In genomic region chr6:166382500-166382932, GRCh38 we compare ENCODE assay signal across 8 cellular contexts. TPM values are rescaled to one million over a fixed set of nuclear protein-coding genes. Genes with fewer than 3 reads are reported as not detected.
DNase-seq lines count a peak whose midpoint lies in the region; ATAC-seq, FAIRE-seq and TF ChIP-seq lines count a peak whose summit lies in the region.

No MANE protein-coding gene starts in this region.

- peak overlapping the region; percentile 82 for H3K27ac ChIP-seq in CD8-positive, alpha-beta memory T cell (ENCODE audit: low read depth, low read length)
- peak overlapping the region; percentile 89 to 92 for H3K27ac ChIP-seq in prostate gland

- DNase-seq in CD8-positive, alpha-beta memory T cell: no peak
- DNase-seq in H54 (ENCODE audit: insufficient read length, low spot score) (no peak), fibroblast of pulmonary artery (ENCODE audit: low read depth) (no peak), prostate gland (ENCODE audit: low spot score) (no peak), GOT3 (lab: John Stamatoyannopoulos, UW) (no peak), AG08395 (ENCODE audit: low spot score) (no peak), NOMO-1 treated with dmso at 0.1 percent for 144 hours (lab: John Stamatoyannopoulos, UW; ENCODE audit: unreplicated experiment) (no peak)

- POLR2A ChIA-PET in CD8-positive, alpha-beta memory T cell (lab: Charles Lee): no interaction called here

- intact Hi-C loops in prostate gland (cut with DNase I): loop anchor here (5.0 kb wide), 2 partner anchors 40 to 245 kb away; partner anchors contain the start of genes RPS6KA2 and SFT2D1

- peak overlapping the region; percentile 90 to 98 (median 94) for H3K4me3 Mint-ChIP-seq in CD8-positive, alpha-beta memory T cell

- no peaks in the 10 kb centered on the region for H3K27me3 ChIP-seq in CD8-positive, alpha-beta memory T cell (ENCODE audit: insufficient read depth, low read length, poor library complexity, severe bottlenecking)
- no peaks in the 10 kb centered on the region for H3K27me3 ChIP-seq in prostate gland (replicated peaks; ENCODE audit: insufficient read depth)

- FAIRE-seq in H54 (lab: Jason Lieb, UNC): no peak

- peaks cover 0 to 3% of the 10 kb centered on the region in 2 donors for H3K27me3 Mint-ChIP-seq in CD8-positive, alpha-beta memory T cell

- TF ChIP-seq CTCF in fibroblast of pulmonary artery (IDR thresholded peaks at IDR 0.05; ENCODE audit: low read length, missing control alignments): no peak
- TF ChIP-seq CTCF in prostate gland (IDR thresholded peaks at IDR 0.05): no peak

- peak; percentile 30 for ATAC-seq in SK-N-SH treated with all-trans-retinoic acid at 6 μM for 48 hours

- H3K9me3 Mint-ChIP-seq in CD8-positive, alpha-beta memory T cell: no peaks in the 10 kb centered on the region

- WGBS in prostate gland: 0% methylated on average over 8 of the region's 46 CpGs

- TF ChIP-seq POLR2A in H54 (IDR thresholded peaks at IDR 0.05; ENCODE audit: low read depth, low read length): peak; percentile 62
- no peak for TF ChIP-seq POLR2A in prostate gland (IDR thresholded peaks at IDR 0.05)

- H3K4me1 ChIP-seq in CD8-positive, alpha-beta memory T cell (ENCODE audit: insufficient read depth, low read length): peaks cover 6% of the 10 kb centered on the region
- no peaks in the 10 kb centered on the region for H3K4me1 ChIP-seq in prostate gland (replicated peaks)

- peaks cover 12 to 19% (median 19%) of the 10 kb centered on the region in 3 donors for H3K4me1 Mint-ChIP-seq in CD8-positive, alpha-beta memory T cell

- H3K27ac Mint-ChIP-seq in CD8-positive, alpha-beta memory T cell: peak overlapping the region in 6 of 8 donors; percentile 29 to 97 (median 88)

- H3K36me3 ChIP-seq in CD8-positive, alpha-beta memory T cell (ENCODE audit: insufficient read depth, low read length): no peaks in the 10 kb centered on the region
- no peaks in the 10 kb centered on the region for H3K36me3 ChIP-seq in prostate gland

- CTCF ChIA-PET in CD8-positive, alpha-beta memory T cell (lab: Charles Lee): interaction anchor here (1.1 kb wide), 1 partner anchor 101 kb away, joined by 5 read pairs; no protein-coding TSS in a partner anchor

- H3K4me3 ChIP-seq in CD8-positive, alpha-beta memory T cell (ENCODE audit: low read length): peak overlapping the region; percentile 77
- H3K4me3 ChIP-seq in fibroblast of pulmonary artery (replicated peaks; ENCODE audit: low read depth, low read length) (peak overlapping the region; percentile 78), prostate gland (peak overlapping the region; percentile 82 to 86)

- H3K9me3 ChIP-seq in CD8-positive, alpha-beta memory T cell (ENCODE audit: low read length): no peaks in the 10 kb centered on the region
- no peaks in the 10 kb centered on the region for H3K9me3 ChIP-seq in prostate gland

- H3K36me3 Mint-ChIP-seq in CD8-positive, alpha-beta memory T cell: peaks cover 0 to 12% (median 0%) of the 10 kb centered on the region in 3 donors

TF ChIP-seq in SK-N-SH treated with all-trans-retinoic acid at 6 μM for 48 hours, 23 proteins besides CTCF, POLR2A, EP300 and RAD21:
- TF ChIP-seq ZNF565 (CRISPR knock-in tag; conservative IDR thresholded peaks at IDR 0.05; ENCODE audit: low read depth) (no peak), TCF4 (CRISPR knock-in tag; IDR thresholded peaks at IDR 0.05; ENCODE audit: borderline replicate concordance) (no peak), CSDC2 (CRISPR knock-in tag; IDR thresholded peaks at IDR 0.05) (no peak), ZFP3 (CRISPR knock-in tag; IDR thresholded peaks at IDR 0.05) (no peak), TSHZ2 (CRISPR knock-in tag; IDR thresholded peaks at IDR 0.05) (no peak), ZFP30 (CRISPR knock-in tag; IDR thresholded peaks at IDR 0.05) (no peak), BACH2 (CRISPR knock-in tag; IDR thresholded peaks at IDR 0.05; ENCODE audit: borderline replicate concordance) (no peak), POU6F1 (CRISPR knock-in tag; IDR thresholded peaks at IDR 0.05; ENCODE audit: borderline replicate concordance, low read depth) (no peak)

RNA-seq across cellular contexts. Expression of gene MPC1, which starts 0.2 kb away (rescaled TPM):
- 10 to 100 TPM; 36.3 to 39.3 TPM for total RNA-seq in CD8-positive, alpha-beta memory T cell
- 62.1 TPM for polyA plus RNA-seq in CD8-positive, alpha-beta memory T cell
- total RNA-seq in prostate gland: 10 to 100 TPM; 25.3 to 58.9 TPM

RNA-seq across cellular contexts. Expression of gene SFT2D1, which starts 40.2 kb away (rescaled TPM):
- total RNA-seq in CD8-positive, alpha-beta memory T cell: 10 to 100 TPM; 54.0 to 60.9 TPM
- 43.3 TPM for polyA plus RNA-seq in CD8-positive, alpha-beta memory T cell
- total RNA-seq in prostate gland: 10 to 100 TPM; 64.8 to 72.3 TPM
